ENCODE assay signal across 16 cellular contexts in the genomic region with DNA sequence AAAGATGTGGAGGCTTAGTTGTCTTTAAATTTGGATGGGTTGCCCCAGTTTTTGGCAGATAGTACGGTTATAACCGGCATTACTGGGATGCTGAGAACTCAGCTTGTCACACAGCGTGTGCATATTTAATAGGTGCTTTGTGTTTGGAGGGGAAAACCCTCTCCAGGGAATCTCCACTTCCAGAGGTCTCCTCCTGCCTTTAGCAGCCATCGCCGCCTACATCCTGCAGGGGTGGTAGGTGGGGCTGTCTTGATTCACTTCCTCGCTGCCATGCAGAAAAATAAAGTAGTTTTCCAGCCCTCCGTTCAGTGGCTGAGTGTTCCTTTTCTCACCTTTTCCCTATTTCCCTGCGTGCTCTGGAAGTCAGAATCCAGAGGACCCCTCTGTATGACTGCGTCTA.
DNase-seq lines count a peak whose midpoint lies in the region; ATAC-seq, FAIRE-seq and TF ChIP-seq lines count a peak whose summit lies in the region.
"Had no signal": no experiment of that assay in that cellular context is flagged by ENCODE, and none has a peak within 500 bp of the region (broad histone marks: within the 10 kb centered on the region; RNA-seq: fewer than 3 reads in every experiment).

No MANE protein-coding gene starts in this region.

- H3K9ac ChIP-seq in IMR-90 (ENCODE audit: low read depth, low read length) (no peak overlapping the region), kidney (ENCODE audit: low read length in 2 of 2) (no peak overlapping the region), skeletal muscle tissue (ENCODE audit: low read depth in 1 of 3, low read length in 3 of 3) (peak overlapping the region in 1 of 3 donors; percentile 24)

- no peaks in the 10 kb centered on the region for H4K20me1 ChIP-seq in IMR-90 (ENCODE audit: insufficient read depth, low read length)

- TF ChIP-seq CTCF in IMR-90 (conservative IDR thresholded peaks at IDR 0.05; ENCODE audit: low read depth, low read length), result no peak
- TF ChIP-seq CTCF in kidney (IDR thresholded peaks at IDR 0.05; ENCODE audit: borderline replicate concordance, extremely low read depth, insufficient read depth), result no peak

- H2AK9ac ChIP-seq in IMR-90 (replicated peaks; ENCODE audit: low read depth, low read length, poor library complexity), result no peak overlapping the region

- H3K79me1 ChIP-seq in IMR-90 (ENCODE audit: low read depth in 1 of 2, low read length in 2 of 2), result peaks cover 15 to 65% of the 10 kb centered on the region in 2 experiments

- H4K91ac ChIP-seq in IMR-90 (ENCODE audit: insufficient read depth, low read depth, low read length), result no peak overlapping the region

- no peak for TF ChIP-seq RAD21 in IMR-90 (IDR thresholded peaks at IDR 0.05; ENCODE audit: low read length)

- no peak overlapping the region for H2AFZ ChIP-seq in ACC112 (ENCODE audit: low read length, unreplicated experiment)
- H2AFZ ChIP-seq in IMR-90 (replicated peaks; ENCODE audit: low read length, poor library complexity), result no peak overlapping the region

- H3K4me3 ChIP-seq in ACC112 (ENCODE audit: low read depth, low read length), result no peak overlapping the region
- H3K4me3 ChIP-seq in IMR-90 (ENCODE audit: insufficient read depth, low read depth, low read length), result no peak overlapping the region
- H3K4me3 ChIP-seq in kidney (ENCODE audit: low read length in 2 of 2), result no peak overlapping the region
- H3K4me3 ChIP-seq in skeletal muscle tissue (ENCODE audit: low read length in 3 of 3), result peak overlapping the region in 2 of 3 donors; percentile 20
- H3K4me3 ChIP-seq: adrenal gland had no signal

- intact Hi-C loops in IMR-90 (cut with micrococcal nuclease), result no loop called here
- intact Hi-C loops in kidney (cut with DNase I), result no loop called here

- H2AK5ac ChIP-seq in IMR-90 (ENCODE audit: low read depth, low read length), result no peak overlapping the region

- H3K23ac ChIP-seq in IMR-90 (ENCODE audit: low read depth, low read length), result no peak overlapping the region

- no peak overlapping the region for H3K18ac ChIP-seq in IMR-90 (ENCODE audit: low read depth, low read length)

- H2BK5ac ChIP-seq in IMR-90 (ENCODE audit: low read depth, low read length, poor library complexity, severe bottlenecking), result no peak overlapping the region

- no peak overlapping the region for H3K56ac ChIP-seq in IMR-90 (ENCODE audit: extremely low read depth, insufficient read depth, low read length)

- in situ Hi-C loops in IMR-90 (cut with MboI; ENCODE audit: low sequenced_read_pairs), result loop anchor here (25.0 kb wide), 1 partner anchor 485 kb away; no protein-coding TSS in a partner anchor

- H3K9me3 ChIP-seq in IMR-90 (ENCODE audit: control insufficient read depth, insufficient read depth, low read length), result no peaks in the 10 kb centered on the region
- no peaks in the 10 kb centered on the region for H3K9me3 ChIP-seq in kidney (ENCODE audit: control insufficient read depth in 1 of 2, low read length in 2 of 2)
- no peaks in the 10 kb centered on the region for H3K9me3 ChIP-seq in skeletal muscle tissue (ENCODE audit: control insufficient read depth in 3 of 3, low read length in 3 of 3)
- H3K9me3 ChIP-seq: adrenal gland had no signal

- no peak overlapping the region for H2BK20ac ChIP-seq in IMR-90 (ENCODE audit: low read depth, low read length)

- peak overlapping the region; percentile 26; the same call in 1 of the 2 replicates for H4K5ac ChIP-seq in IMR-90 (ENCODE audit: low read depth, low read length)

- dilution Hi-C loops in IMR-90 (cut with HindIII; ENCODE audit: low sequenced_read_pairs, unreplicated experiment), result no loop called here

- CTCF ChIA-PET in IMR-90 (lab: Yijun Ruan, JAX), result no interaction called here

- H3K4ac ChIP-seq in IMR-90 (ENCODE audit: low read depth, low read length), result no peak overlapping the region

- POLR2A ChIA-PET in IMR-90 (lab: Charles Lee; ENCODE audit: unreplicated experiment), result no interaction called here

- H3K27me3 ChIP-seq in ACC112 (ENCODE audit: insufficient read depth, low read length) (no peaks in the 10 kb centered on the region), IMR-90 (ENCODE audit: control insufficient read depth, insufficient read depth, low read length) (no peaks in the 10 kb centered on the region), skeletal muscle tissue (ENCODE audit: control insufficient read depth in 3 of 3, insufficient read depth in 3 of 3, low read length in 3 of 3) (no peaks in the 10 kb centered on the region)
- H3K27me3 ChIP-seq: adrenal gland had no signal

- FAIRE-seq in kidney (lab: Jason Lieb, UNC), result no peak

- no peaks in the 10 kb centered on the region for H3K79me2 ChIP-seq in ACC112 (ENCODE audit: control insufficient read depth, insufficient read depth, low read length, unreplicated experiment)

- H2BK120ac ChIP-seq in IMR-90 (ENCODE audit: low read depth, low read length), result no peak overlapping the region

- TF ChIP-seq POLR2A in IMR-90 (IDR thresholded peaks at IDR 0.05; ENCODE audit: low read depth, low read length), result no peak

- ATAC-seq in IMR-90 (ENCODE audit: low read depth), result no peak
- no peak for ATAC-seq in GM18907 (IDR thresholded peaks at IDR 0.05; ENCODE audit: unreplicated experiment)

- H3K27ac ChIP-seq in ACC112 (ENCODE audit: low read depth, low read length) (peak overlapping the region; percentile 61; the same call in 1 of the 2 replicates), IMR-90 (ENCODE audit: insufficient read depth, low read length) (no peak overlapping the region), kidney (ENCODE audit: low read depth in 2 of 2, low read length in 2 of 2) (peak overlapping the region; percentile 65 to 73), skeletal muscle tissue (ENCODE audit: low read depth, low read length) (peak overlapping the region; percentile 65)

- H3K36me3 ChIP-seq in ACC112 (ENCODE audit: insufficient read depth, low read length), result peaks cover 33% of the 10 kb centered on the region
- H3K36me3 ChIP-seq in IMR-90 (ENCODE audit: control insufficient read depth, insufficient read depth, low read length), result peaks cover 31% of the 10 kb centered on the region
- peaks cover 13 to 35% of the 10 kb centered on the region in 2 donors for H3K36me3 ChIP-seq in kidney (ENCODE audit: control insufficient read depth in 1 of 2, insufficient read depth in 2 of 2, low read length in 2 of 2)
- peaks cover 4 to 21% (median 12%) of the 10 kb centered on the region in 3 donors for H3K36me3 ChIP-seq in skeletal muscle tissue (ENCODE audit: control insufficient read depth in 3 of 3, insufficient read depth in 3 of 3, low read length in 3 of 3)

- DNase-seq in IMR-90 (no peak), kidney (no peak), NCI-H2171 treated with DMSO at 0.1 percent for 48 hours (lab: John Stamatoyannopoulos, UW) (no peak), occipital lobe (lab: John Stamatoyannopoulos, UW) (no peak), NCI-H526 (lab: John Stamatoyannopoulos, UW) (no peak)
- DNase-seq: activated CD8-positive, alpha-beta memory T cell treated with anti-CD3 and anti-CD28 coated beads, Interleukin-2, amount 50 U/mL, for 48 hours; activated effector memory CD4-positive, alpha-beta T cell treated with anti-CD3 and anti-CD28 coated beads, Interleukin-2, amount 50 U/mL, for 16 hours; erythroblast; NCI-H2081; NCI-H524 treated with DMSO at 0.1 percent for 48 hours; SHP77; stimulated activated CD4-positive, alpha-beta T cell treated with anti-CD3 and anti-CD28 coated beads, Interleukin-2, amount 100 ng/mL, for 48 hours had no signal

- WGBS in IMR-90 (ENCODE audit: extremely low coverage in 2 of 2, insufficient read length in 1 of 2), 2 experiments, result no CpG with 5 or more reads among the region's 9 CpGs

- peaks cover 22% of the 10 kb centered on the region for H3K9me1 ChIP-seq in IMR-90 (ENCODE audit: insufficient read depth, low read length)

- BruUV-seq in IMR-90 (replicated peaks; lab: Mats Ljungman, UMichigan), result no TSS peak

- H3K4me2 ChIP-seq in IMR-90 (ENCODE audit: low read depth, low read length), result no peak overlapping the region

- H3K4me1 ChIP-seq in ACC112 (ENCODE audit: control insufficient read depth, insufficient read depth, low read length, unreplicated experiment) (peaks cover 10% of the 10 kb centered on the region), IMR-90 (ENCODE audit: control insufficient read depth, insufficient read depth, low read length) (peaks cover 4% of the 10 kb centered on the region), kidney (ENCODE audit: control insufficient read depth in 1 of 2, insufficient read depth in 1 of 2, low read depth in 1 of 2, low read length in 2 of 2) (peaks cover 14 to 23% of the 10 kb centered on the region in 2 donors), skeletal muscle tissue (ENCODE audit: control insufficient read depth in 3 of 3, insufficient read depth in 3 of 3, low read length in 3 of 3) (peaks cover 4 to 11% (median 8%) of the 10 kb centered on the region in 3 donors)
- H3K4me1 ChIP-seq: adrenal gland had no signal

- 0 out of 4 replicates have a peak overlapping the region, but pooled peaks of 1 of the 2 experiments have one; percentile 40 for H4K8ac ChIP-seq in IMR-90 (ENCODE audit: low read depth in 2 of 2, low read length in 2 of 2)

- no peak overlapping the region for H3K14ac ChIP-seq in IMR-90 (replicated peaks; ENCODE audit: low read depth, low read length)

- H2BK15ac ChIP-seq in IMR-90 (ENCODE audit: low read depth, low read length), result no peak overlapping the region

TF ChIP-seq in IMR-90, 13 proteins besides CTCF, POLR2A, EP300 and RAD21 (continues in another document):
- TF ChIP-seq CEBPB (IDR thresholded peaks at IDR 0.05; ENCODE audit: low read depth, low read length), result no peak
- no peak for TF ChIP-seq NFE2L2 (IDR thresholded peaks at IDR 0.05; ENCODE audit: low read depth, low read length)
- TF ChIP-seq RCOR1 (IDR thresholded peaks at IDR 0.05; ENCODE audit: insufficient replicate concordance, low read length), result no peak
- no peak for TF ChIP-seq SMC3 (IDR thresholded peaks at IDR 0.05; ENCODE audit: low read depth, low read length)
- no peak for TF ChIP-seq MXI1 (IDR thresholded peaks at IDR 0.05; ENCODE audit: borderline replicate concordance, low read depth, low read length)
- no peak for TF ChIP-seq ELK1 (IDR thresholded peaks at IDR 0.05; ENCODE audit: borderline replicate concordance, low read depth, low read length)
- TF ChIP-seq BHLHE40 (IDR thresholded peaks at IDR 0.05; ENCODE audit: low read depth, low read length), result no peak
- TF ChIP-seq MAZ (IDR thresholded peaks at IDR 0.05; ENCODE audit: borderline replicate concordance, low read depth, low read length), result no peak
- TF ChIP-seq CHD1 (IDR thresholded peaks at IDR 0.05; ENCODE audit: low read depth, low read length), result no peak
- TF ChIP-seq RFX5 (IDR thresholded peaks at IDR 0.05; ENCODE audit: low read depth, low read length), result no peak

Comparison
In these comparisons a context has a peak if more than half of its experiments do, and no peak if none do; other contexts are left out.
1. H3K4me3 ChIP-seq: peak in skeletal muscle tissue (2 of 3); none in ACC112 (single experiment), IMR-90 (single experiment) and kidney (0 of 2).